In the genomic region with DNA sequence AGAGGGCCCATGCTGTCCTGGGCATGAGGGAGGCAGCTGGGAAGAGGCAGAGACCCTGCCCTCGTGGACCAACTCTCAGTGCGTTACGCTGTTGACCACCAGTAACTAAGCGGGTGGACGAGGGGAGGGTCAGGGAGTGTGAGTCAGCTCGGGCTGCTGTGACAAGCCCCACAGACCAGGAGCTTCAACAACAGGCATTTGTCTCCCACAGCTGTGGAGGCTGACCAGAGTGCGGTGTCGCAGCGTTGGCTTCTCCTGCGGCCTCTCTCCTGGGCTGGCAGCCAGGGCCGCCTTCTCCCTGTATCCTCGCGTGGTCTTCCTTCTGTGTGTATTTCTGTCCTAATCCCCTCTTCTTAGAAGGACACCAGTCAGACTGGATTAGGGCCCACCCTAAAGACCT, we compare ENCODE assay signal across 12 cellular contexts. TPM values are rescaled to one million over a fixed set of nuclear protein-coding genes. Genes with fewer than 3 reads are reported as not detected.
DNase-seq lines count a peak whose midpoint lies in the region; ATAC-seq, FAIRE-seq and TF ChIP-seq lines count a peak whose summit lies in the region.
"Had no signal": no experiment of that assay in that cellular context is flagged by ENCODE, and none has a peak within 500 bp of the region (broad histone marks: within the 10 kb centered on the region; RNA-seq: fewer than 3 reads in every experiment).

No MANE protein-coding gene starts in this region.

- TF ChIP-seq CTCF in IMR-90 (conservative IDR thresholded peaks at IDR 0.05; ENCODE audit: low read depth, low read length) (no peak), astrocyte (IDR thresholded peaks at IDR 0.05; ENCODE audit: insufficient read depth, low read depth, low read length) (no peak)

- no peaks in the 10 kb centered on the region for H3K79me2 ChIP-seq in astrocyte (ENCODE audit: insufficient read depth, low read length)

- H3K14ac ChIP-seq in IMR-90 (replicated peaks; ENCODE audit: low read depth, low read length), result no peak overlapping the region

- H3K23ac ChIP-seq in IMR-90 (ENCODE audit: low read depth, low read length), result no peak overlapping the region

- H2BK20ac ChIP-seq in IMR-90 (ENCODE audit: low read depth, low read length), result peak overlapping the region; percentile 55; the same call in 1 of the 2 replicates

- in situ Hi-C loops in IMR-90 (cut with MboI; ENCODE audit: low sequenced_read_pairs), result no loop called here

- ATAC-seq in IMR-90 (ENCODE audit: low read depth), result no peak
- ATAC-seq in GM21447 (IDR thresholded peaks at IDR 0.05; ENCODE audit: unreplicated experiment), result no peak
- no peak for ATAC-seq in HG02763 (IDR thresholded peaks at IDR 0.05; ENCODE audit: unreplicated experiment)

- no peak overlapping the region for H3K18ac ChIP-seq in IMR-90 (ENCODE audit: low read depth, low read length)

- no peaks in the 10 kb centered on the region for H3K36me3 ChIP-seq in IMR-90 (ENCODE audit: control insufficient read depth, insufficient read depth, low read length)
- no peaks in the 10 kb centered on the region for H3K36me3 ChIP-seq in astrocyte (ENCODE audit: insufficient read depth, low read length)
- no peaks in the 10 kb centered on the region for H3K36me3 ChIP-seq in rectal smooth muscle tissue (ENCODE audit: control insufficient read depth, insufficient read depth, low read length)

- no peak overlapping the region for H3K56ac ChIP-seq in IMR-90 (ENCODE audit: extremely low read depth, insufficient read depth, low read length)

- H3K79me1 ChIP-seq in IMR-90 (ENCODE audit: low read depth in 1 of 2, low read length in 2 of 2), result no peaks in the 10 kb centered on the region

- H4K8ac ChIP-seq in IMR-90 (ENCODE audit: low read depth in 2 of 2, low read length in 2 of 2), result no peak overlapping the region

- POLR2A ChIA-PET in IMR-90 (lab: Charles Lee; ENCODE audit: unreplicated experiment), result no interaction called here

- peak overlapping the region; percentile 36 for H2AFZ ChIP-seq in IMR-90 (replicated peaks; ENCODE audit: low read length, poor library complexity)
- H2AFZ ChIP-seq in astrocyte (ENCODE audit: low read depth, low read length), result no peak overlapping the region

- DNase-seq in IMR-90, result peak; percentile 16
- DNase-seq in astrocyte (ENCODE audit: low read depth), result peak; percentile 14
- DNase-seq in hypothalamus (lab: John Stamatoyannopoulos, UW), result peak in 30 of 51 donors; percentile 12 to 79 (median 38)
- no peak for DNase-seq in GM19239 (ENCODE audit: insufficient read length, low spot score)
- DNase-seq in RPMI8226, result no peak
- DNase-seq: GF-D8 had no signal

- H3K27ac ChIP-seq in IMR-90 (ENCODE audit: insufficient read depth, low read length), result no peak overlapping the region
- H3K27ac ChIP-seq in astrocyte (ENCODE audit: low read depth, low read length), result no peak overlapping the region
- H3K27ac ChIP-seq in rectal smooth muscle tissue (ENCODE audit: low read depth, low read length), result peak overlapping the region; percentile 2

- H3K4me1 ChIP-seq in IMR-90 (ENCODE audit: control insufficient read depth, insufficient read depth, low read length) (peaks cover 15% of the 10 kb centered on the region; the same call in 1 of the 2 replicates), astrocyte (ENCODE audit: insufficient read depth, low read length) (no peaks in the 10 kb centered on the region), rectal smooth muscle tissue (ENCODE audit: control insufficient read depth, insufficient read depth, low read length) (peaks cover 3% of the 10 kb centered on the region)

- H3K27ac Mint-ChIP-seq in astrocyte (ENCODE audit: unreplicated experiment), result no peak overlapping the region

- intact Hi-C loops in IMR-90 (cut with micrococcal nuclease), result no loop called here

- no peak overlapping the region for H2BK5ac ChIP-seq in IMR-90 (ENCODE audit: low read depth, low read length, poor library complexity, severe bottlenecking)

- CTCF ChIA-PET in IMR-90 (lab: Yijun Ruan, JAX), result no interaction called here

- H3K4me3 ChIP-seq in IMR-90 (ENCODE audit: insufficient read depth, low read depth, low read length) (no peak overlapping the region), astrocyte (ENCODE audit: insufficient read depth, low read depth, low read length) (no peak overlapping the region), rectal smooth muscle tissue (ENCODE audit: low read length) (no peak overlapping the region)

- H3K9me3 Mint-ChIP-seq in astrocyte (ENCODE audit: unreplicated experiment), result peaks cover 1% of the 10 kb centered on the region
- H3K9me3 Mint-ChIP-seq: CD14-positive monocyte had no signal

- H3K27me3 ChIP-seq in IMR-90 (ENCODE audit: control insufficient read depth, insufficient read depth, low read length) (peaks cover 7% of the 10 kb centered on the region; the same call in 1 of the 2 replicates), astrocyte (ENCODE audit: insufficient read depth, low read length) (peaks cover 5% of the 10 kb centered on the region), rectal smooth muscle tissue (ENCODE audit: control insufficient read depth, insufficient read depth, low read length) (no peaks in the 10 kb centered on the region)

- no peak overlapping the region for H2BK15ac ChIP-seq in IMR-90 (ENCODE audit: low read depth, low read length)

- TF ChIP-seq RAD21 in IMR-90 (IDR thresholded peaks at IDR 0.05; ENCODE audit: low read length), result no peak

- H3K4me1 Mint-ChIP-seq in astrocyte (ENCODE audit: low read depth, unreplicated experiment), result peaks cover 14% of the 10 kb centered on the region

- dilution Hi-C loops in IMR-90 (cut with HindIII; ENCODE audit: low sequenced_read_pairs, unreplicated experiment), result no loop called here

- FAIRE-seq in astrocyte (lab: Jason Lieb, UNC) (no peak), GM19239 (lab: Jason Lieb, UNC) (no peak)

- H4K5ac ChIP-seq in IMR-90 (ENCODE audit: low read depth, low read length), result no peak overlapping the region

- H3K9me3 ChIP-seq in IMR-90 (ENCODE audit: control insufficient read depth, insufficient read depth, low read length), result no peaks in the 10 kb centered on the region
- peaks cover 2% of the 10 kb centered on the region for H3K9me3 ChIP-seq in astrocyte (ENCODE audit: insufficient read depth, low read depth, low read length)

- no peak overlapping the region for H3K4me3 Mint-ChIP-seq in astrocyte (ENCODE audit: unreplicated experiment)
- H3K4me3 Mint-ChIP-seq: brain, CD14-positive monocyte had no signal

- H4K20me1 ChIP-seq in IMR-90 (ENCODE audit: insufficient read depth, low read length) (no peaks in the 10 kb centered on the region), astrocyte (ENCODE audit: insufficient read depth, low read length) (no peaks in the 10 kb centered on the region)

- no TSS peak for BruUV-seq in IMR-90 (replicated peaks; lab: Mats Ljungman, UMichigan)

- peak overlapping the region; percentile 58; the same call in 1 of the 2 replicates for H4K91ac ChIP-seq in IMR-90 (ENCODE audit: insufficient read depth, low read depth, low read length)

- H3K4ac ChIP-seq in IMR-90 (ENCODE audit: low read depth, low read length), result no peak overlapping the region

- no peak overlapping the region for H3K9ac ChIP-seq in IMR-90 (ENCODE audit: low read depth, low read length)
- no peak overlapping the region for H3K9ac ChIP-seq in astrocyte (ENCODE audit: low read length)
- no peak overlapping the region for H3K9ac ChIP-seq in rectal smooth muscle tissue (ENCODE audit: low read length)

- peak overlapping the region; percentile 58; the same call in 1 of the 2 replicates for H2AK5ac ChIP-seq in IMR-90 (ENCODE audit: low read depth, low read length)

- peaks cover 6% of the 10 kb centered on the region; the same call in 1 of the 2 replicates for H3K9me1 ChIP-seq in IMR-90 (ENCODE audit: insufficient read depth, low read length)

- H2AK9ac ChIP-seq in IMR-90 (replicated peaks; ENCODE audit: low read depth, low read length, poor library complexity), result no peak overlapping the region

- H3K36me3 Mint-ChIP-seq in astrocyte (ENCODE audit: low read depth, unreplicated experiment), result no peaks in the 10 kb centered on the region
- H3K36me3 Mint-ChIP-seq: brain had no signal

- peaks cover 8% of the 10 kb centered on the region for H3K27me3 Mint-ChIP-seq in astrocyte (ENCODE audit: low read depth, unreplicated experiment)

- no peak overlapping the region; the same call in 1 of the 2 replicates for H2BK120ac ChIP-seq in IMR-90 (ENCODE audit: low read depth, low read length)

- WGBS in IMR-90 (ENCODE audit: extremely low coverage in 2 of 2, insufficient read length in 1 of 2), 2 experiments, result 73% methylated on average over 3 of the region's 13 CpGs; no CpG with 5 or more reads in 1 of the 2 experiments

- no peak for TF ChIP-seq POLR2A in IMR-90 (IDR thresholded peaks at IDR 0.05; ENCODE audit: low read depth, low read length)

- H3K4me2 ChIP-seq in IMR-90 (ENCODE audit: low read depth, low read length) (no peak overlapping the region), astrocyte (ENCODE audit: low read length) (no peak overlapping the region)

TF ChIP-seq in IMR-90, 13 proteins besides CTCF, POLR2A, EP300 and RAD21 (continues in another document):
- no peak for TF ChIP-seq MAFK (IDR thresholded peaks at IDR 0.05; ENCODE audit: low read depth, low read length)
- TF ChIP-seq MAZ (IDR thresholded peaks at IDR 0.05; ENCODE audit: borderline replicate concordance, low read depth, low read length), result no peak
- TF ChIP-seq RCOR1 (IDR thresholded peaks at IDR 0.05; ENCODE audit: insufficient replicate concordance, low read length), result no peak
- TF ChIP-seq NFE2L2 (IDR thresholded peaks at IDR 0.05; ENCODE audit: low read depth, low read length), result no peak

RNA-seq across cellular contexts. Expression of a gene that starts 13.0 kb away (rescaled TPM):
- not detected in 2 replicates for total RNA-seq in IMR-90 (2012; rRNA removed)
- polyA plus RNA-seq in IMR-90 (2012; rRNA removed), result not detected in 2 replicates
- polyA plus RNA-seq in IMR-90 (2012; cell fraction: cytosol; rRNA removed), result not detected in 2 replicates
- polyA plus RNA-seq in IMR-90 (2012; cell fraction: nucleus; rRNA removed; ENCODE audit: low replicate concordance), result not detected in 2 replicates
- total RNA-seq in astrocyte, result not detected in 2 replicates
- total RNA-seq: fibroblast of lung had no signal
- polyA plus RNA-seq: fibroblast of lung had no signal

RNA-seq across cellular contexts. Expression of a gene that starts 20.3 kb away (rescaled TPM):
- total RNA-seq in IMR-90 (2012; rRNA removed), result not detected in 2 replicates
- polyA plus RNA-seq in IMR-90 (2012; rRNA removed), result not detected in 2 replicates
- not detected in 2 replicates for polyA plus RNA-seq in IMR-90 (2012; cell fraction: cytosol; rRNA removed)
- polyA plus RNA-seq in IMR-90 (2012; cell fraction: nucleus; rRNA removed; ENCODE audit: low replicate concordance), result not detected in 2 replicates
- 0.10 and 0.52 TPM in 2 replicates for total RNA-seq in astrocyte
- total RNA-seq: fibroblast of lung had no signal

RNA-seq across cellular contexts. Expression of a gene that starts 46.4 kb away (rescaled TPM):
- total RNA-seq in IMR-90 (2012; rRNA removed) (not detected in 2 replicates), astrocyte (not detected in 2 replicates)
- not detected in 2 replicates for polyA plus RNA-seq in IMR-90 (2012; rRNA removed)
- not detected in 2 replicates for polyA plus RNA-seq in IMR-90 (2012; cell fraction: cytosol; rRNA removed)
- not detected in 2 replicates for polyA plus RNA-seq in IMR-90 (2012; cell fraction: nucleus; rRNA removed; ENCODE audit: low replicate concordance)
- total RNA-seq: fibroblast of lung had no signal
- polyA plus RNA-seq: fibroblast of lung had no signal

Comparison
In these comparisons a context has a peak if more than half of its experiments do, and no peak if none do; other contexts are left out.
1. DNase-seq: peak in IMR-90 (single experiment), astrocyte (single experiment) and hypothalamus (30 of 51); none in GM19239 (single experiment) and RPMI8226 (single experiment).